ENCODE assay signal across 21 cellular contexts in the genomic region with DNA sequence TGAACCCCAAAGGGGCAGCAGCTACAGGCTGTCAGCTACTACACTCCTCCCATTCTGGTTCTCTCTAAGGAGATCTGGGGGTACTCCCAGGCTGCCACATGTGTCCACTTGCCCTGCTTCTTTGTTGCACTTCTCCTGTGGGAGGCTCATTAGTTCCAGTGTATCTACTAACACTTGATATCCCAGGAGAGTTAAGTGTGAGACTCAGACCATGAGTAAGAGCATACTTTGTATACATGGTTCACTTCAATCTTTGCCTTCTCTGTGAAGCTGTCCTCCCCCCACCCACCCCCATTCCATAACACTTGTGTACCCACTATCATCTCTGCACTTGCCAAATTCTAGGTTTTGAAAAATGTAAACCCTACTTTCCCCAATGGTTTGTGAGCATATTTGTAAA. TPM values are rescaled to one million over a fixed set of nuclear protein-coding genes. Genes with fewer than 3 reads are reported as not detected.
DNase-seq lines count a peak whose midpoint lies in the region; ATAC-seq, FAIRE-seq and TF ChIP-seq lines count a peak whose summit lies in the region.
"Had no signal": no experiment of that assay in that cellular context is flagged by ENCODE, and none has a peak within 500 bp of the region (broad histone marks: within the 10 kb centered on the region; RNA-seq: fewer than 3 reads in every experiment).

No MANE protein-coding gene starts in this region.

- in situ Hi-C loops in GM12878 (cut with MboI), result no loop called here

- H2BK15ac ChIP-seq in mesenchymal stem cell (ENCODE audit: low read depth, poor library complexity, severe bottlenecking), result no peak overlapping the region

- H3K79me1 ChIP-seq in mesenchymal stem cell (replicated peaks; ENCODE audit: low read length, poor library complexity, severe bottlenecking), result no peaks in the 10 kb centered on the region

- POLR2A ChIA-PET in GM12878 (lab: Charles Lee), result interaction anchor here (1.0 to 2.7 kb wide), 2 partner anchors 11 to 35 kb away, joined by 3 to 9 read pairs; a partner anchor contains a TSS

- no peak overlapping the region for H3K4ac ChIP-seq in mesenchymal stem cell (ENCODE audit: low read depth in 1 of 2, low read length in 2 of 2)

- H3K9ac ChIP-seq in GM12878 (ENCODE audit: control insufficient read depth, insufficient read depth, low read length), result no peak overlapping the region
- H3K9ac ChIP-seq in mesenchymal stem cell (ENCODE audit: low read length), result no peak overlapping the region

- RAD21 ChIA-PET in GM12878 (lab: Charles Lee; ENCODE audit: unreplicated experiment), result interaction anchor here (0.8 to 2.5 kb wide), 5 partner anchors 36 to 114 kb away, joined by 3 to 11 read pairs (median 4); a partner anchor contains a TSS

- no peak for TF ChIP-seq POLR2A in GM12878 (IDR thresholded peaks at IDR 0.05; ENCODE audit: low read depth, low read length)

- H3K23ac ChIP-seq in mesenchymal stem cell (ENCODE audit: low read length in 2 of 2), result no peak overlapping the region

- SMC1A ChIA-PET in GM12878 (lab: Charles Lee; ENCODE audit: uncharacterized antibody, unreplicated experiment), result interaction anchor here (0.7 to 1.9 kb wide), 5 partner anchors 34 to 112 kb away, joined by 3 to 5 read pairs (median 3); no protein-coding TSS in a partner anchor

- H3K27me3 ChIP-seq in GM12878 (replicated peaks in 1 of 2; ENCODE audit: control insufficient read depth in 2 of 2, insufficient read depth in 2 of 2, low read length in 1 of 2) (no peaks in the 10 kb centered on the region; a peak in 1 of 4 replicates), mesenchymal stem cell (ENCODE audit: control insufficient read depth in 1 of 2, insufficient read depth in 1 of 2, low read length in 2 of 2) (no peaks in the 10 kb centered on the region)

- no peak overlapping the region for H3K4me2 ChIP-seq in GM12878 (ENCODE audit: control insufficient read depth, insufficient read depth)
- H3K4me2 ChIP-seq in mesenchymal stem cell (ENCODE audit: low read length, poor library complexity, severe bottlenecking), result no peak overlapping the region

- no peak overlapping the region for H3K18ac ChIP-seq in mesenchymal stem cell (ENCODE audit: low read depth in 1 of 2, low read length in 2 of 2)

- FAIRE-seq in GM12878 (lab: Jason Lieb, UNC), result no peak
- FAIRE-seq: G401.6, GM18507 had no signal

- TF ChIP-seq EP300 in GM12878 (IDR thresholded peaks at IDR 0.05; ENCODE audit: borderline replicate concordance in 1 of 2, control insufficient read depth in 1 of 2, low read depth in 2 of 2, low read length in 2 of 2), result no peak

- no peak overlapping the region for H2BK5ac ChIP-seq in mesenchymal stem cell (ENCODE audit: low read depth, low read length, poor library complexity, severe bottlenecking)

- TF ChIP-seq CTCF in GM12878 (IDR thresholded peaks at IDR 0.05 in 2 of 3, conservative IDR thresholded peaks at IDR 0.05 in 1 of 3; ENCODE audit: control insufficient read depth in 2 of 3, extremely low read depth in 1 of 3, insufficient read depth in 1 of 3, low read depth in 3 of 3, low read length in 3 of 3), result no peak

- no peak for TF ChIP-seq RAD21 in GM12878 (IDR thresholded peaks at IDR 0.05; ENCODE audit: insufficient read depth, low read depth, low read length)

- DNase-seq in AG08396 (ENCODE audit: low spot score) (peak; percentile 15), LHCN-M2 (ENCODE audit: low read depth) (peak; percentile 43), GM12878 (ENCODE audit: low read depth, low spot score) (no peak), mesenchymal stem cell (peak; percentile 3)
- no peak for DNase-seq in stimulated activated CD4-positive, alpha-beta T cell treated with anti-CD3 and anti-CD28 coated beads, Interleukin-1b, Interleukin-23, amount 100 ng/mL, for 48 hours
- DNase-seq: AML-193; C1 segment of cervical spinal cord; CD8-positive, alpha-beta T cell; H7; KG1; NCI-H1105; NCI-H146; NCI-H2081; NCI-H524; NCI-H82; OCI-M1 had no signal

- no TSS peak for BruUV-seq in GM12878 (replicated peaks; lab: Mats Ljungman, UMichigan)

- ATAC-seq in GM12878, result peak; percentile 9
- ATAC-seq in HG03457 (IDR thresholded peaks at IDR 0.05; ENCODE audit: unreplicated experiment), result no peak
- ATAC-seq in esophagus mucosa, result no peak
- ATAC-seq: CD8-positive, alpha-beta T cell; Right ventricle myocardium inferior had no signal

- CTCF ChIA-PET in GM12878 (lab: Yijun Ruan, JAX), result interaction anchor here (0.8 to 1.4 kb wide), 4 partner anchors 9 to 95 kb away, joined by 3 to 4 read pairs (median 3); no protein-coding TSS in a partner anchor

- H4K8ac ChIP-seq in mesenchymal stem cell (ENCODE audit: low read length), result no peak overlapping the region

- no peak overlapping the region for H2AK5ac ChIP-seq in mesenchymal stem cell (ENCODE audit: low read length, severe bottlenecking)

- H3K36me3 ChIP-seq in GM12878 (ENCODE audit: control insufficient read depth in 2 of 2, insufficient read depth in 2 of 2, low read length in 1 of 2) (no peaks in the 10 kb centered on the region), mesenchymal stem cell (ENCODE audit: control insufficient read depth in 1 of 2, insufficient read depth in 2 of 2, low read depth in 1 of 2, low read length in 2 of 2) (peaks cover 0 to 3% of the 10 kb centered on the region in 2 experiments)

- peak overlapping the region in 1 of 2 experiments; percentile 42 for H2BK12ac ChIP-seq in mesenchymal stem cell (ENCODE audit: low read length in 2 of 2)

- H3K14ac ChIP-seq in mesenchymal stem cell (ENCODE audit: low read length in 2 of 2), result peak overlapping the region in 1 of 2 experiments; percentile 90

- H4K91ac ChIP-seq in mesenchymal stem cell (ENCODE audit: low read length), result no peak overlapping the region

- no peak overlapping the region for H2BK120ac ChIP-seq in mesenchymal stem cell (ENCODE audit: low read depth, low read length)

- H3K4me1 ChIP-seq in GM12878 (ENCODE audit: control insufficient read depth, insufficient read depth, low read length) (no peaks in the 10 kb centered on the region), mesenchymal stem cell (ENCODE audit: control insufficient read depth, insufficient read depth, low read depth, low read length) (peaks cover 10% of the 10 kb centered on the region)

- intact Hi-C loops in GM12878 (cut with micrococcal nuclease; ENCODE audit: unreplicated experiment), result no loop called here

- H3K27ac ChIP-seq in GM12878 (ENCODE audit: control insufficient read depth, insufficient read depth), result no peak overlapping the region
- H3K27ac ChIP-seq in mesenchymal stem cell (ENCODE audit: low read length, poor library complexity, severe bottlenecking), result no peak overlapping the region

- H4K20me1 ChIP-seq in GM12878 (ENCODE audit: control insufficient read depth, insufficient read depth), result no peaks in the 10 kb centered on the region

- no peak overlapping the region for H3K4me3 ChIP-seq in GM12878
- H3K4me3 ChIP-seq in mesenchymal stem cell (ENCODE audit: insufficient read depth in 1 of 2, low read depth in 1 of 2, low read length in 2 of 2), result no peak overlapping the region

- no peak overlapping the region for H2AFZ ChIP-seq in GM12878 (ENCODE audit: control insufficient read depth, low read depth, low read length)
- no peak overlapping the region for H2AFZ ChIP-seq in mesenchymal stem cell (ENCODE audit: low read depth, low read length)

- no peaks in the 10 kb centered on the region for H3K79me2 ChIP-seq in GM12878 (ENCODE audit: control insufficient read depth, insufficient read depth, low read length)

- no peaks in the 10 kb centered on the region for H3K9me3 ChIP-seq in GM12878 (replicated peaks; ENCODE audit: control insufficient read depth, insufficient read depth, low read length)
- no peaks in the 10 kb centered on the region for H3K9me3 ChIP-seq in mesenchymal stem cell (ENCODE audit: control insufficient read depth, low read length)

TF ChIP-seq in GM12878, 131 proteins besides CTCF, POLR2A, EP300 and RAD21:
- TF ChIP-seq MTA2 (IDR thresholded peaks at IDR 0.05; ENCODE audit: low read depth) (peak; percentile 63; the same call in 1 of the 2 replicates), IKZF2 (IDR thresholded peaks at IDR 0.05) (peak; percentile 20 to 30; a peak in 2 of 4 replicates), MEF2B (IDR thresholded peaks at IDR 0.05; ENCODE audit: partially characterized antibody, poor library complexity, severe bottlenecking) (peak; percentile 81), JUND (IDR thresholded peaks at IDR 0.05; ENCODE audit: low read depth, low read length) (no peak)

RNA-seq across cellular contexts. Expression of a gene that starts 34.9 kb away (rescaled TPM):
- 112 and 133 TPM in 2 replicates for total RNA-seq in LHCN-M2 (2014; rRNA removed)
- polyA plus RNA-seq in LHCN-M2 (2012), result 83.7 TPM
- total RNA-seq in GM12878 (2013; cell fraction: nucleolus; rRNA removed), result 18.1 and 22.4 TPM in 2 replicates
- 18.4 and 19.7 TPM in 2 replicates for total RNA-seq in GM12878 (2014; rRNA removed)
- 13.0 and 14.6 TPM in 2 replicates for total RNA-seq in GM12878 (2014; rRNA removed; fragmentation: Illumina TruSeq; extraction: Trizol)
- 25.7 and 26.1 TPM in 2 replicates for total RNA-seq in GM12878 (2021)
- 14.5 TPM for polyA plus RNA-seq in GM12878 (2011; ENCODE audit: low read depth)
- polyA plus RNA-seq in GM12878 (2011; rRNA removed), result 20.6 and 27.8 TPM in 2 replicates
- 24.3 and 24.4 TPM in 2 replicates for polyA plus RNA-seq in GM12878 (2011; cell fraction: cytosol; rRNA removed)
- polyA plus RNA-seq in GM12878 (2011; cell fraction: nucleus; rRNA removed), result 41.6 and 53.4 TPM in 2 replicates
- 31.6 and 44.9 TPM in 2 replicates for polyA plus RNA-seq in GM12878 (2012)
- 16.1 and 29.0 TPM in 2 replicates for polyA plus RNA-seq in GM12878 (2014; fragmentation: Illumina TruSeq; extraction: Trizol)
- 1 to 10 TPM; 4.7 to 9.3 TPM for polyA plus RNA-seq in GM12878 (2014; fragmentation: Nextera tagmentation; extraction: Ambion mirVana)
- polyA plus RNA-seq in GM12878 (2014; rRNA removed), result 18.7 and 20.0 TPM in 2 replicates
- polyA plus RNA-seq in GM12878 (2016; fragmentation: Nextera tagmentation; extraction: Ambion mirVana), result 10 to 100 TPM; 41.2 to 48.9 TPM
- polyA minus RNA-seq in GM12878 (2011; rRNA and poly(A)+ RNA removed), result 5.9 and 6.2 TPM in 2 replicates
- 8.7 and 13.5 TPM in 2 replicates for polyA minus RNA-seq in GM12878 (2011; cell fraction: cytosol; rRNA and poly(A)+ RNA removed)
- 29.6 and 39.4 TPM in 2 replicates for polyA minus RNA-seq in GM12878 (2011; cell fraction: nucleus; rRNA and poly(A)+ RNA removed)
- polyA plus RNA-seq in mesenchymal stem cell (2013, experiment 1 of 2), result 46.4 TPM
- 48.5 TPM for polyA plus RNA-seq in mesenchymal stem cell (2013, experiment 2 of 2)
- total RNA-seq in esophagus mucosa, result 34.5 TPM

Comparison
In these comparisons a context has a peak if more than half of its experiments do, and no peak if none do; other contexts are left out.
1. DNase-seq: peak in AG08396 (single experiment), LHCN-M2 (single experiment) and mesenchymal stem cell (single experiment); none in GM12878 (single experiment) and stimulated activated CD4-positive, alpha-beta T cell treated with anti-CD3 and anti-CD28 coated beads, Interleukin-1b, Interleukin-23, amount 100 ng/mL, for 48 hours (single experiment).